In the genomic region with DNA sequence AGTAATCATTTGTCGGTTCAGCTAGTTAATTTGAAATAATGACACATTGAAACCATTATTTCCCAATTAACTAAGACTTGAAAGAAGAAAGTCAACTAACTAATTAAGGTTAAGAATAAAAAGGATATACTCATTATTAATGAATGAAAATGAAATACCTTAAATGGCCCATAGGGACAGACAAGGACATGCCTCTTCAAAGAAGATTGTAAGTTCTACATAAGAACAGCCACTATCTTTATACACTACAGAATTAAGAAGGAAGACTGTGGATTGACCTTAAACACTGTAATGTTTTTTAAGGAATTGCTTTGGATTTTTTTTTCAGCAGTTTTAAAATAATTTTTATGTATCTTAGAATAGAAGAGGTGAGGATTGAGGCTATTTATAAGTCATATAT, we compare ENCODE assay signal across 19 cellular contexts.
DNase-seq lines count a peak whose midpoint lies in the region; ATAC-seq and TF ChIP-seq lines count a peak whose summit lies in the region.
"Had no signal": no experiment of that assay in that cellular context is flagged by ENCODE, and none has a peak within 500 bp of the region (broad histone marks: within the 10 kb centered on the region; RNA-seq: fewer than 3 reads in every experiment).

No MANE protein-coding gene starts in this region.

- H3K4me1 Mint-ChIP-seq in endothelial cell (ENCODE audit: unreplicated experiment): peaks cover 2% of the 10 kb centered on the region
- H3K4me1 Mint-ChIP-seq: CD4-positive, alpha-beta memory T cell; IgD-negative memory B cell; T-cell had no signal

- no peak overlapping the region for H3K27ac Mint-ChIP-seq in endothelial cell (ENCODE audit: unreplicated experiment)
- H3K27ac Mint-ChIP-seq: CD4-positive, alpha-beta memory T cell; IgD-negative memory B cell; T-cell had no signal

- TF ChIP-seq CTCF in GM12873 (IDR thresholded peaks at IDR 0.05; ENCODE audit: insufficient read depth, low read depth, low read length, missing control alignments) (peak; percentile 9), endothelial cell (IDR thresholded peaks at IDR 0.05; ENCODE audit: unreplicated experiment) (peak; percentile 53), retinal pigment epithelial cell (conservative IDR thresholded peaks at IDR 0.05; ENCODE audit: low read depth, low read length) (peak; percentile 6)

- H3K9me3 Mint-ChIP-seq in endothelial cell (ENCODE audit: unreplicated experiment): no peaks in the 10 kb centered on the region
- H3K9me3 Mint-ChIP-seq: CD4-positive, alpha-beta memory T cell; T-cell had no signal

- no peak overlapping the region for H3K4me3 ChIP-seq in retinal pigment epithelial cell (ENCODE audit: low read length)
- H3K4me3 ChIP-seq: GM23248 had no signal

- H3K4me3 Mint-ChIP-seq in endothelial cell (ENCODE audit: unreplicated experiment): no peak overlapping the region
- H3K4me3 Mint-ChIP-seq: CD4-positive, alpha-beta memory T cell; IgD-negative memory B cell; T-cell had no signal

- H3K36me3 Mint-ChIP-seq in endothelial cell (ENCODE audit: low read depth, unreplicated experiment): no peaks in the 10 kb centered on the region
- H3K36me3 Mint-ChIP-seq: CD4-positive, alpha-beta memory T cell; IgD-negative memory B cell; T-cell had no signal

- H3K27me3 Mint-ChIP-seq in endothelial cell (ENCODE audit: unreplicated experiment): peaks cover 2% of the 10 kb centered on the region

- DNase-seq in OCI-M1 (lab: John Stamatoyannopoulos, UW) (peak; percentile 10), endothelial cell (ENCODE audit: low spot score) (no peak), retinal pigment epithelial cell (ENCODE audit: low read depth) (no peak), HuH-7 (ENCODE audit: low spot score) (no peak), globus pallidus (ENCODE audit: low spot score) (no peak)
- DNase-seq: BE2C; Calu3; CD4-positive, alpha-beta memory T cell; DMS79; GM23248; NCI-H1417; NCI-H1930; NCI-H69; T-cell had no signal

- ATAC-seq in HG02938 (IDR thresholded peaks at IDR 0.05; ENCODE audit: unreplicated experiment) (no peak), HG03571 (IDR thresholded peaks at IDR 0.05; ENCODE audit: unreplicated experiment) (no peak)
- ATAC-seq: Right ventricle myocardium inferior, T-cell had no signal
